ENCODE assay signal across 15 cellular contexts in the genomic region with DNA sequence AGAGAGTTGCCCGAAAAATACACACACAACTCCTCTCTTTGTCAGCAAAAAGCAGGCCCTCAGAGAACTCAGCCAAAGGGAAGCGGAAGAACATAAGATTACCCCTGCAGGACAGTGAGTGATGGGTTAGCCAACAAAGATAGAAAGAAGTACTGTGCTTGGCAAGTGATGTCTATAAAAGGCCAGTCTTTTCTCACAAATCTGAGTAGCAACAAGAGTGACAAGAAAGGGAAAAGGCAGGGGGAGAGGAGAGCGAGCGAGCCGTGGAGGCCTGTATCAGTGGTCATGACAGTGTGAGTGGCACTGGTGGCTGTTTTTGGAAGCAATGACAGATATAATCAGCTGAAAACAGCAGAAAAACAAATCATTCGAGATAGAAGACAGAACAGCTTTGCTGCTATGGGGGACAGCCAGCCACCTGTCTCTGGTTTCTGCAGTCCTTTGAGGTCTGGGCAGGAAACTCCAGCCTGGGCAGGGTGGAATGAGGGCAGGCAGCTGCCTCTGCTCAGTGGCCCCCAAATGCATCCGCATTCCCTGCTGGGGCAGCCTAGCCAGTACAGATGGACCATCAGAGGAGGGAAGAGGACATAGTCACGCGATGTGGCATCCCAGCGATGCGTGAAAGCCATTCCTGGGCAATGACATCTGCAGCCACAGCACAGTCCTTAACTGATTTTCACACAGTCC.
DNase-seq lines count a peak whose midpoint lies in the region; ATAC-seq and TF ChIP-seq lines count a peak whose summit lies in the region.
"Had no signal": no experiment of that assay in that cellular context is flagged by ENCODE, and none has a peak within 500 bp of the region (broad histone marks: within the 10 kb centered on the region; RNA-seq: fewer than 3 reads in every experiment).

No MANE protein-coding gene starts in this region.

- peak overlapping the region; percentile 64 for H3K27ac ChIP-seq in angular gyrus (ENCODE audit: low read depth, low read length)
- peak overlapping the region; percentile 88 for H3K27ac ChIP-seq in layer of hippocampus (ENCODE audit: low read depth, low read length)
- H3K27ac ChIP-seq in smooth muscle cell (ENCODE audit: low read depth): peak overlapping the region; percentile 30
- H3K27ac ChIP-seq: 22Rv1 had no signal

- H3K9ac ChIP-seq in smooth muscle cell (ENCODE audit: low read depth): no peak overlapping the region

- H3K27me3 ChIP-seq in layer of hippocampus (ENCODE audit: control insufficient read depth, insufficient read depth, low read length) (no peaks in the 10 kb centered on the region), smooth muscle cell (ENCODE audit: low read depth) (no peaks in the 10 kb centered on the region)

- H3K9me3 ChIP-seq in smooth muscle cell (replicated peaks; ENCODE audit: low read depth): no peaks in the 10 kb centered on the region

- TF ChIP-seq CTCF in smooth muscle cell (IDR thresholded peaks at IDR 0.05; ENCODE audit: borderline replicate concordance, insufficient read depth, poor library complexity, severe bottlenecking): no peak

- H3K4me1 ChIP-seq in smooth muscle cell (ENCODE audit: low read depth): peaks cover 3% of the 10 kb centered on the region

- ATAC-seq in HG03280 (IDR thresholded peaks at IDR 0.05; ENCODE audit: unreplicated experiment): no peak
- no peak for ATAC-seq in HG03432 (IDR thresholded peaks at IDR 0.05; ENCODE audit: unreplicated experiment)
- ATAC-seq: activated CD4-positive, alpha-beta T cell treated with anti-CD3 and anti-CD28 coated beads for 36 hours; left colon had no signal

- DNase-seq in DMS 273 (lab: John Stamatoyannopoulos, UW; ENCODE audit: unreplicated experiment) (peak; percentile 24), DMS 273 treated with DMSO at 0.1 percent for 48 hours (lab: John Stamatoyannopoulos, UW) (no peak), smooth muscle cell (lab: John Stamatoyannopoulos, UW; ENCODE audit: unreplicated experiment) (no peak), mesenteric fat pad (ENCODE audit: low spot score) (no peak)
- DNase-seq: activated CD4-positive, alpha-beta T cell treated with anti-CD3 and anti-CD28 coated beads for 36 hours; central memory CD4-positive, alpha-beta T cell; H7; KBM-7; left colon had no signal

- no peaks in the 10 kb centered on the region for H3K79me2 ChIP-seq in smooth muscle cell (ENCODE audit: low read depth)

- no peaks in the 10 kb centered on the region for H3K36me3 ChIP-seq in smooth muscle cell (ENCODE audit: low read depth)

- peak overlapping the region; percentile 19 for H3K4me2 ChIP-seq in smooth muscle cell

- no peak overlapping the region for H2AFZ ChIP-seq in smooth muscle cell (ENCODE audit: low read depth)

- no peaks in the 10 kb centered on the region for H4K20me1 ChIP-seq in smooth muscle cell (ENCODE audit: low read depth)

- H3K4me3 ChIP-seq in smooth muscle cell: no peak overlapping the region
- H3K4me3 ChIP-seq: skin epidermis had no signal

- WGBS in smooth muscle cell (ENCODE audit: low lambda C conversion rate): 76% methylated on average over 11 of the region's 11 CpGs

- H3F3A ChIP-seq in smooth muscle cell (ENCODE audit: low read depth): peaks cover 4% of the 10 kb centered on the region

Comparison
In these comparisons a context has a peak if more than half of its experiments do, and no peak if none do; other contexts are left out.
1. H3K27ac ChIP-seq: peak in every context shown above with its lines; median percentile 88 in layer of hippocampus; 64 in angular gyrus; 30 in smooth muscle cell.